ENCODE assay signal across 27 cellular contexts in genomic region chr21:28639742-28640141, GRCh38.
A peak's percentile ranks its signal among the peaks of the same experiment; 100 is the strongest.
DNase-seq lines count a peak whose midpoint lies in the region; ATAC-seq and TF ChIP-seq lines count a peak whose summit lies in the region.
"Had no signal": no experiment of that assay in that cellular context is flagged by ENCODE, and none has a peak within 500 bp of the region (broad histone marks: within the 10 kb centered on the region; RNA-seq: fewer than 3 reads in every experiment).

No MANE protein-coding gene starts in this region.

- H3K27me3 Mint-ChIP-seq in Calu3 (ENCODE audit: unreplicated experiment) = no peaks in the 10 kb centered on the region
- H3K27me3 Mint-ChIP-seq: central memory CD8-positive, alpha-beta T cell had no signal

- TF ChIP-seq CTCF in ascending aorta (IDR thresholded peaks at IDR 0.05) = no peak
- no peak for TF ChIP-seq CTCF in fibroblast of mammary gland (conservative IDR thresholded peaks at IDR 0.05; ENCODE audit: control insufficient read depth, insufficient read depth, low read depth, low read length)
- TF ChIP-seq CTCF in retinal pigment epithelial cell (conservative IDR thresholded peaks at IDR 0.05; ENCODE audit: low read depth, low read length) = no peak
- TF ChIP-seq CTCF in Calu3 (IDR thresholded peaks at IDR 0.05; ENCODE audit: unreplicated experiment) = no peak
- no peak for TF ChIP-seq CTCF in uterus (IDR thresholded peaks at IDR 0.05)
- TF ChIP-seq CTCF in gastrocnemius medialis (IDR thresholded peaks at IDR 0.05 in 4 of 5, conservative IDR thresholded peaks at IDR 0.05 in 1 of 5) = no peak

- DNase-seq in GM03348 (ENCODE audit: low spot score) (peak; percentile 74), ascending aorta (ENCODE audit: low spot score in 2 of 2) (no peak), fibroblast of mammary gland (ENCODE audit: low read depth) (peak; percentile 57), retinal pigment epithelial cell (ENCODE audit: low read depth) (peak; percentile 65), Calu3 (no peak), uterus (no peak), gastrocnemius medialis (no peak)
- DNase-seq in activated CD4-positive, alpha-beta T cell treated with anti-CD3 and anti-CD28 coated beads for 48 hours = no peak
- DNase-seq: activated CD8-positive, alpha-beta T cell treated with anti-CD3 and anti-CD28 coated beads, Interleukin-2, amount 10 ng/mL, durations not matched to agents 7 days and 5 days; activated gamma-delta T cell treated with Interleukin-2 at 50 U/mL for 16 hours; activated T-cell treated with anti-CD3 and anti-CD28 coated beads, Interleukin-2, amount 50 U/mL, for 1 hour; amygdala; DMS 273 treated with DMSO at 0.1 percent for 48 hours; NCI-H1694; NCI-H2171; NCI-H526 treated with DMSO at 0.1 percent for 48 hours; posterior cingulate gyrus; stimulated activated CD4-positive, alpha-beta T cell treated with anti-CD3 and anti-CD28 coated beads, Interleukin-1b, Interleukin-23, amount 100 ng/mL, for 48 hours had no signal

- intact Hi-C loops in ascending aorta (cut with DNase I) = loop anchor here (5.0 to 10.0 kb wide), 3 partner anchors 113 to 1792 kb away; partner anchors contain the start of gene ADAMTS1
- intact Hi-C loops in Calu3 (cut with micrococcal nuclease; ENCODE audit: unreplicated experiment) = no loop called here
- intact Hi-C loops in uterus (cut with DNase I; ENCODE audit: low total_unique reads) = no loop called here
- intact Hi-C loops in gastrocnemius medialis (cut with DNase I; ENCODE audit: low total_unique reads) = loop anchor here (10.0 kb wide), 1 partner anchor 125 kb away; no protein-coding TSS in a partner anchor

- CTCF ChIA-PET in Calu3 (lab: Charles Lee) = no interaction called here

- H3K36me3 ChIP-seq in ascending aorta (no peaks in the 10 kb centered on the region), uterus (no peaks in the 10 kb centered on the region), gastrocnemius medialis (no peaks in the 10 kb centered on the region)
- H3K36me3 ChIP-seq: suprapubic skin, vagina had no signal

- H3K4me1 ChIP-seq in ascending aorta (peaks cover 3 to 18% of the 10 kb centered on the region in 2 donors), uterus (no peaks in the 10 kb centered on the region), gastrocnemius medialis (no peaks in the 10 kb centered on the region)
- H3K4me1 ChIP-seq: suprapubic skin had no signal

- BruUV-seq in Calu3 (replicated peaks; lab: Mats Ljungman, UMichigan) = no TSS peak

- H3K27me3 ChIP-seq in ascending aorta (no peaks in the 10 kb centered on the region), uterus (no peaks in the 10 kb centered on the region), gastrocnemius medialis (no peaks in the 10 kb centered on the region)
- H3K27me3 ChIP-seq: suprapubic skin, vagina had no signal

- no peak overlapping the region for H3K4me3 ChIP-seq in ascending aorta
- no peak overlapping the region for H3K4me3 ChIP-seq in fibroblast of mammary gland (ENCODE audit: control insufficient read depth, low read depth, low read length)
- no peak overlapping the region for H3K4me3 ChIP-seq in retinal pigment epithelial cell (ENCODE audit: low read length)
- no peak overlapping the region for H3K4me3 ChIP-seq in uterus
- no peak overlapping the region for H3K4me3 ChIP-seq in gastrocnemius medialis
- H3K4me3 ChIP-seq: K562, suprapubic skin, vagina had no signal

- H3K9me3 Mint-ChIP-seq in Calu3 (ENCODE audit: low read depth, unreplicated experiment) = peaks cover 6% of the 10 kb centered on the region
- H3K9me3 Mint-ChIP-seq: nephron; T-helper 2 cell treated with Interferon-gamma antibody and Interleukin-4, amounts not matched to agents 5 μg/mL and 100 μg/mL, for 36 hours had no signal

- H3K27ac Mint-ChIP-seq in Calu3 (ENCODE audit: unreplicated experiment) = no peak overlapping the region
- H3K27ac Mint-ChIP-seq: activated CD8-positive, alpha-beta T cell treated with anti-CD3 and anti-CD28 coated beads, Interleukin-2, amount 10 ng/mL, durations not matched to agents 7 days and 5 days; mesothelial cell of epicardium; nephron; T-helper 2 cell treated with Interferon-gamma antibody and Interleukin-4, amounts not matched to agents 5 μg/mL and 100 μg/mL, for 36 hours had no signal

- no peaks in the 10 kb centered on the region for H3K36me3 Mint-ChIP-seq in Calu3 (ENCODE audit: insufficient read depth, unreplicated experiment)
- H3K36me3 Mint-ChIP-seq: mesothelial cell of epicardium had no signal

- H3K9me3 ChIP-seq in ascending aorta (no peaks in the 10 kb centered on the region), uterus (no peaks in the 10 kb centered on the region), gastrocnemius medialis (no peaks in the 10 kb centered on the region)
- H3K9me3 ChIP-seq: suprapubic skin, vagina had no signal

- H3K4me1 Mint-ChIP-seq in Calu3 (ENCODE audit: low read depth, unreplicated experiment) = peaks cover 27% of the 10 kb centered on the region
- H3K4me1 Mint-ChIP-seq: nephron had no signal

- H3K4me3 Mint-ChIP-seq in Calu3 (ENCODE audit: low read depth, unreplicated experiment) = no peak overlapping the region
- H3K4me3 Mint-ChIP-seq: activated CD8-positive, alpha-beta T cell treated with anti-CD3 and anti-CD28 coated beads, Interleukin-2, amount 10 ng/mL, durations not matched to agents 7 days and 5 days; central memory CD8-positive, alpha-beta T cell; mesothelial cell of epicardium; nephron; T-helper 2 cell treated with Interferon-gamma antibody and Interleukin-4, amounts not matched to agents 5 μg/mL and 100 μg/mL, for 36 hours had no signal

- no peak for ATAC-seq in gastrocnemius medialis
- ATAC-seq: activated CD8-positive, alpha-beta T cell treated with anti-CD3 and anti-CD28 coated beads, Interleukin-2, amount 10 ng/mL, durations not matched to agents 7 days and 5 days; HCT116; K562; SK-N-SH treated with all-trans-retinoic acid at 6 μM for 48 hours had no signal

- H3K27ac ChIP-seq in ascending aorta = peak overlapping the region; percentile 31 to 56
- no peak overlapping the region for H3K27ac ChIP-seq in uterus
- no peak overlapping the region for H3K27ac ChIP-seq in gastrocnemius medialis
- H3K27ac ChIP-seq: suprapubic skin, vagina had no signal

- TF ChIP-seq POLR2A in uterus (IDR thresholded peaks at IDR 0.05) = no peak
- no peak for TF ChIP-seq POLR2A in gastrocnemius medialis (IDR thresholded peaks at IDR 0.05)

- in situ Hi-C loops in gastrocnemius medialis (cut with MboI; ENCODE audit: low sequenced_read_pairs in 4 of 4) = no loop called here

Comparison
In these comparisons a context has a peak if more than half of its experiments do, and no peak if none do; other contexts are left out.
1. DNase-seq: peak in GM03348 (single experiment), fibroblast of mammary gland (single experiment) and retinal pigment epithelial cell (single experiment); none in ascending aorta (0 of 2), Calu3 (single experiment), uterus (0 of 2), gastrocnemius medialis (0 of 2) and activated CD4-positive, alpha-beta T cell treated with anti-CD3 and anti-CD28 coated beads for 48 hours (single experiment).
2. H3K27ac ChIP-seq: peak in ascending aorta (2 of 2); none in uterus (0 of 2) and gastrocnemius medialis (0 of 4).
3. intact Hi-C loops: an anchor here in ascending aorta (5.0 to 10.0 kb wide) and gastrocnemius medialis (10.0 kb wide); none called in Calu3 and uterus.